ENCODE assay signal across 19 cellular contexts in the genomic region with DNA sequence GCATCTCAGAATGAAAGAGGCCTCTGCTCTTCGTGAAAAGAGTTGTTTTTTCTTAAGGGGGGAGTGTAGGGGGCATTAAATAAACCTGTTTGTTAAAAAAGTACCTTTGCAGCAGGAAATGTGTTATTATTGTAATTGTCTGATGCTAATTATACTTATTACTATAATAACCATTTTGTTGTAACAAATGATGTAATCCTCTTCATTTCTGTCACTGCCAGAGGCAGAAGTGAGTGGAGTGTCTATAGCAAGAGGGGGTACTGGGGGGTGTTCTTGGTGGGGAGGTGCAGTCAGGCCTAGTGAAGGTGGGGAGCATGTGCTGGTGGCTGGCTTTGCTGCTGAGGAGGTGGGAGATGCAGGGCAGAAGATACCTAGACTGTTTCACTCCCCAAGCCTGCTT.
DNase-seq lines count a peak whose midpoint lies in the region; ATAC-seq, FAIRE-seq and TF ChIP-seq lines count a peak whose summit lies in the region.
"Had no signal": no experiment of that assay in that cellular context is flagged by ENCODE, and none has a peak within 500 bp of the region (broad histone marks: within the 10 kb centered on the region; RNA-seq: fewer than 3 reads in every experiment).

No MANE protein-coding gene starts in this region.

- 0% methylated on average over 1 of the region's 1 CpG for WGBS in mammary epithelial cell (ENCODE audit: low coverage, missing lambda C conversion rate)
- 0% methylated on average over 1 of the region's 1 CpG for WGBS in GM12878 (ENCODE audit: insufficient coverage, insufficient replicate concordance, low lambda C conversion rate, missing lambda C conversion rate)

- H4K20me1 ChIP-seq in mammary epithelial cell (ENCODE audit: insufficient read depth, low read length) (no peaks in the 10 kb centered on the region), Karpas-422 (ENCODE audit: insufficient read depth, low read depth, low read length) (no peaks in the 10 kb centered on the region), GM12878 (ENCODE audit: control insufficient read depth, insufficient read depth) (no peaks in the 10 kb centered on the region)
- H4K20me1 ChIP-seq: BLaER1 treated with 17β-estradiol and CSF1 and Interleukin-3, amounts not matched to agents 10 nM and 100 nM had no signal

- H2AFZ ChIP-seq in mammary epithelial cell (ENCODE audit: low read depth, low read length) (peak overlapping the region; percentile 82), Karpas-422 (ENCODE audit: low read length) (no peak overlapping the region), GM12878 (ENCODE audit: control insufficient read depth, low read depth, low read length) (no peak overlapping the region; the same call in 1 of the 2 replicates)

- no peaks in the 10 kb centered on the region for H3K4me1 Mint-ChIP-seq in activated T-cell treated with anti-CD3 and anti-CD28 coated beads, Interleukin-2, amount 50 U/mL, for 4 hours (ENCODE audit: low read depth)
- H3K4me1 Mint-ChIP-seq: CD4-positive, alpha-beta memory T cell had no signal

- intact Hi-C loops in mammary epithelial cell (cut with micrococcal nuclease) = no loop called here
- intact Hi-C loops in breast epithelium (cut with DNase I; ENCODE audit: low total_unique reads) = no loop called here
- intact Hi-C loops in GM12878 (cut with micrococcal nuclease; ENCODE audit: unreplicated experiment) = no loop called here

- no peaks in the 10 kb centered on the region for H3K36me3 Mint-ChIP-seq in activated T-cell treated with anti-CD3 and anti-CD28 coated beads, Interleukin-2, amount 50 U/mL, for 4 hours (ENCODE audit: insufficient read depth)
- H3K36me3 Mint-ChIP-seq: CD4-positive, alpha-beta memory T cell had no signal

- no peak for TF ChIP-seq RAD21 in GM12878 (IDR thresholded peaks at IDR 0.05; ENCODE audit: insufficient read depth, low read depth, low read length)

- RAD21 ChIA-PET in GM12878 (lab: Charles Lee; ENCODE audit: unreplicated experiment) = no interaction called here

- peaks cover 9% of the 10 kb centered on the region for H3K4me1 ChIP-seq in mammary epithelial cell (ENCODE audit: insufficient read depth, low read length)
- no peaks in the 10 kb centered on the region for H3K4me1 ChIP-seq in breast epithelium
- H3K4me1 ChIP-seq in Karpas-422 (ENCODE audit: low read length) = no peaks in the 10 kb centered on the region
- no peaks in the 10 kb centered on the region for H3K4me1 ChIP-seq in GM12878 (ENCODE audit: control insufficient read depth, insufficient read depth, low read length)
- H3K4me1 ChIP-seq: BLaER1 treated with 17β-estradiol and CSF1 and Interleukin-3, amounts not matched to agents 10 nM and 100 nM had no signal

- no peak for TF ChIP-seq POLR2A in breast epithelium (IDR thresholded peaks at IDR 0.05)
- TF ChIP-seq POLR2A in GM12878 (IDR thresholded peaks at IDR 0.05; ENCODE audit: low read depth, low read length) = no peak

- peaks cover 29% of the 10 kb centered on the region for H3K27me3 Mint-ChIP-seq in activated T-cell treated with anti-CD3 and anti-CD28 coated beads, Interleukin-2, amount 50 U/mL, for 4 hours (ENCODE audit: low read depth)

- in situ Hi-C loops in mammary epithelial cell (cut with MboI; ENCODE audit: low sequenced_read_pairs in 2 of 2) = no loop called here
- in situ Hi-C loops in GM12878 (cut with MboI) = no loop called here

- DNase-seq in mammary epithelial cell (no peak), breast epithelium (ENCODE audit: low spot score in 2 of 2) (no peak), Karpas-422 (peak; percentile 60), NCI-H748 (lab: John Stamatoyannopoulos, UW; ENCODE audit: unreplicated experiment) (peak; percentile 83), GM12878 (ENCODE audit: low read depth, low spot score) (no peak), T1000 (lab: John Stamatoyannopoulos, UW) (no peak), NCI-H524 (lab: John Stamatoyannopoulos, UW) (no peak)
- no peak for DNase-seq in activated T-cell treated with anti-CD3 and anti-CD28 coated beads, Interleukin-2, amount 50 U/mL, for 4 hours
- DNase-seq: Caco-2; CD4-positive, alpha-beta memory T cell; DND-41; Kasumi-1; NCI-H1694; NCI-H510A; SIG-M5 had no signal

- CTCF ChIA-PET in mammary epithelial cell (lab: Charles Lee; ENCODE audit: low non-redundant PET) (no interaction called here), GM12878 (lab: Yijun Ruan, JAX) (interaction anchor here (0.9 kb wide), 2 partner anchors 13 to 86 kb away, joined by 3 read pairs; no protein-coding TSS in a partner anchor)

- H3K27ac ChIP-seq in mammary epithelial cell (ENCODE audit: insufficient read depth, low read depth, low read length) (peak overlapping the region; percentile 15), breast epithelium (no peak overlapping the region), Karpas-422 (ENCODE audit: low read length) (no peak overlapping the region), GM12878 (ENCODE audit: control insufficient read depth, insufficient read depth) (no peak overlapping the region)
- H3K27ac ChIP-seq: BLaER1 treated with 17β-estradiol and CSF1 and Interleukin-3, amounts not matched to agents 10 nM and 100 nM had no signal

- H3K4me3 Mint-ChIP-seq in activated T-cell treated with anti-CD3 and anti-CD28 coated beads, Interleukin-2, amount 50 U/mL, for 4 hours = no peak overlapping the region
- H3K4me3 Mint-ChIP-seq: CD4-positive, alpha-beta memory T cell had no signal

- POLR2A ChIA-PET in GM12878 (lab: Charles Lee) = no interaction called here

- H3K4me2 ChIP-seq in mammary epithelial cell (ENCODE audit: insufficient read depth, low read depth, low read length) = peak overlapping the region; percentile 72
- no peak overlapping the region for H3K4me2 ChIP-seq in Karpas-422 (ENCODE audit: low read depth, low read length, poor library complexity, severe bottlenecking)
- H3K4me2 ChIP-seq in GM12878 (ENCODE audit: control insufficient read depth, insufficient read depth) = no peak overlapping the region
- H3K4me2 ChIP-seq: BLaER1 treated with 17β-estradiol and CSF1 and Interleukin-3, amounts not matched to agents 10 nM and 100 nM had no signal

- BruUV-seq in mammary epithelial cell (replicated peaks; lab: Mats Ljungman, UMichigan) (no TSS peak), GM12878 (replicated peaks; lab: Mats Ljungman, UMichigan) (no TSS peak)

- no peak for TF ChIP-seq CTCF in mammary epithelial cell (conservative IDR thresholded peaks at IDR 0.05 in 1 of 2, IDR thresholded peaks at IDR 0.05 in 1 of 2; ENCODE audit: extremely low read depth in 1 of 2, insufficient read depth in 1 of 2, low read depth in 1 of 2, low read length in 2 of 2)
- TF ChIP-seq CTCF in breast epithelium (IDR thresholded peaks at IDR 0.05) = no peak
- 0 out of 6 replicates have a peak, but pooled peaks of 1 of the 3 experiments have one; percentile 3 for TF ChIP-seq CTCF in GM12878 (IDR thresholded peaks at IDR 0.05 in 2 of 3, conservative IDR thresholded peaks at IDR 0.05 in 1 of 3; ENCODE audit: control insufficient read depth in 2 of 3, extremely low read depth in 1 of 3, insufficient read depth in 1 of 3, low read depth in 3 of 3, low read length in 3 of 3)

- TF ChIP-seq EP300 in GM12878 (IDR thresholded peaks at IDR 0.05; ENCODE audit: borderline replicate concordance in 1 of 2, control insufficient read depth in 1 of 2, low read depth in 2 of 2, low read length in 2 of 2) = no peak

- SMC1A ChIA-PET in GM12878 (lab: Charles Lee; ENCODE audit: uncharacterized antibody, unreplicated experiment) = no interaction called here

- no peak for FAIRE-seq in GM12878 (lab: Jason Lieb, UNC)
- FAIRE-seq: GM12892, H1 had no signal

- H3K9me3 ChIP-seq in mammary epithelial cell (replicated peaks; ENCODE audit: insufficient read depth, low read length) (no peaks in the 10 kb centered on the region), breast epithelium (no peaks in the 10 kb centered on the region), Karpas-422 (ENCODE audit: low read length) (no peaks in the 10 kb centered on the region), GM12878 (replicated peaks; ENCODE audit: control insufficient read depth, insufficient read depth, low read length) (no peaks in the 10 kb centered on the region; the same call in 2 of the 3 replicates)
- H3K9me3 ChIP-seq: BLaER1 treated with 17β-estradiol and CSF1 and Interleukin-3, amounts not matched to agents 10 nM and 100 nM; Caco-2 had no signal

- H3K9me2 ChIP-seq in Karpas-422 (replicated peaks; ENCODE audit: insufficient read depth, low read length) = no peaks in the 10 kb centered on the region

- H3K9ac ChIP-seq in mammary epithelial cell (ENCODE audit: insufficient read depth, low read length) = peak overlapping the region; percentile 33
- no peak overlapping the region for H3K9ac ChIP-seq in Karpas-422 (ENCODE audit: low read length)
- no peak overlapping the region for H3K9ac ChIP-seq in GM12878 (ENCODE audit: control insufficient read depth, insufficient read depth, low read length)
- H3K9ac ChIP-seq: BLaER1 treated with 17β-estradiol and CSF1 and Interleukin-3, amounts not matched to agents 10 nM and 100 nM had no signal

- H3K27me3 ChIP-seq in mammary epithelial cell (ENCODE audit: insufficient read depth, low read length) (no peaks in the 10 kb centered on the region), breast epithelium (no peaks in the 10 kb centered on the region), Karpas-422 (ENCODE audit: low read length) (no peaks in the 10 kb centered on the region), GM12878 (replicated peaks in 1 of 2; ENCODE audit: control insufficient read depth in 2 of 2, insufficient read depth in 2 of 2, low read length in 1 of 2) (peaks cover 0 to 6% of the 10 kb centered on the region in 2 experiments)

- no peaks in the 10 kb centered on the region for H3K9me3 Mint-ChIP-seq in activated T-cell treated with anti-CD3 and anti-CD28 coated beads, Interleukin-2, amount 50 U/mL, for 4 hours
- H3K9me3 Mint-ChIP-seq: CD4-positive, alpha-beta memory T cell had no signal

- no peaks in the 10 kb centered on the region for H3K79me2 ChIP-seq in mammary epithelial cell (ENCODE audit: insufficient read depth, low read length)
- no peaks in the 10 kb centered on the region for H3K79me2 ChIP-seq in Karpas-422 (ENCODE audit: low read length)
- H3K79me2 ChIP-seq in GM12878 (ENCODE audit: control insufficient read depth, insufficient read depth, low read length) = no peaks in the 10 kb centered on the region

- ATAC-seq in GM12878 = peak; percentile 48
- no peak for ATAC-seq in activated T-cell treated with anti-CD3 and anti-CD28 coated beads, Interleukin-2, amount 50 U/mL, for 4 hours
- ATAC-seq: SK-N-SH treated with all-trans-retinoic acid at 6 μM for 48 hours had no signal

- dilution Hi-C loops in mammary epithelial cell (cut with HindIII; ENCODE audit: low sequenced_read_pairs) = no loop called here

- H3K4me3 ChIP-seq in mammary epithelial cell (replicated peaks in 1 of 3; ENCODE audit: insufficient read depth in 1 of 3, low read depth in 2 of 3, low read length in 3 of 3) (no peak overlapping the region), breast epithelium (no peak overlapping the region), Karpas-422 (ENCODE audit: low read length) (no peak overlapping the region), GM12878 (no peak overlapping the region)
- H3K4me3 ChIP-seq: BLaER1 treated with 17β-estradiol and CSF1 and Interleukin-3, amounts not matched to agents 10 nM and 100 nM had no signal

- H3K36me3 ChIP-seq in mammary epithelial cell (ENCODE audit: insufficient read depth, low read length) (no peaks in the 10 kb centered on the region), breast epithelium (no peaks in the 10 kb centered on the region), Karpas-422 (ENCODE audit: insufficient read depth, low read length) (no peaks in the 10 kb centered on the region), GM12878 (ENCODE audit: control insufficient read depth in 2 of 2, insufficient read depth in 2 of 2, low read length in 1 of 2) (no peaks in the 10 kb centered on the region)
- H3K36me3 ChIP-seq: BLaER1 treated with 17β-estradiol and CSF1 and Interleukin-3, amounts not matched to agents 10 nM and 100 nM had no signal

Comparison
In these comparisons a context has a peak if more than half of its experiments do, and no peak if none do; other contexts are left out.
1. DNase-seq: peak in Karpas-422 (single experiment) and NCI-H748 (single experiment); none in mammary epithelial cell (single experiment), breast epithelium (0 of 2), GM12878 (single experiment), T1000 (single experiment), activated T-cell treated with anti-CD3 and anti-CD28 coated beads, Interleukin-2, amount 50 U/mL, for 4 hours (single experiment) and NCI-H524 (0 of 2).